ENCODE assay signal across 8 cellular contexts in genomic region chr1:223143760-223144248, GRCh38. TPM values are rescaled to one million over a fixed set of nuclear protein-coding genes. Genes with fewer than 3 reads are reported as not detected.
A peak's percentile ranks its signal among the peaks of the same experiment; 100 is the strongest.
DNase-seq lines count a peak whose midpoint lies in the region; ATAC-seq and TF ChIP-seq lines count a peak whose summit lies in the region.

No MANE protein-coding gene starts in this region.

- intact Hi-C loops in left ventricle myocardium superior (cut with micrococcal nuclease) = no loop called here

- peak; percentile 27 for DNase-seq in NCI-H748 (lab: John Stamatoyannopoulos, UW; ENCODE audit: unreplicated experiment)
- DNase-seq in NCI-H748 treated with DMSO at 0.1 percent for 48 hours (lab: John Stamatoyannopoulos, UW) = no peak
- peak; percentile 72 for DNase-seq in NB4 (ENCODE audit: low read depth)
- DNase-seq in activated CD8-positive, alpha-beta memory T cell treated with anti-CD3 and anti-CD28 coated beads, Interleukin-2, amount 50 U/mL, for 4 hours = peak; percentile 35
- no peak for DNase-seq in left ventricle myocardium superior
- DNase-seq in stimulated activated CD4-positive, alpha-beta T cell treated with anti-CD3 and anti-CD28 coated beads, Interleukin-4, amount 100 ng/mL, for 4 hours = peak; percentile 16 to 39
- DNase-seq in OCI-M1 (lab: John Stamatoyannopoulos, UW) = no peak

- TF ChIP-seq CTCF in NB4 (IDR thresholded peaks at IDR 0.05; ENCODE audit: low read depth, low read length) = no peak

- no peak for TF ChIP-seq POLR2A in NB4 (IDR thresholded peaks at IDR 0.05; ENCODE audit: extremely low read depth, insufficient read length)

- H3K4me3 ChIP-seq in NB4 (ENCODE audit: low read depth, low read length) = peak overlapping the region; percentile 33

- ATAC-seq in left ventricle myocardium superior (peak; percentile 6), HG03196 (IDR thresholded peaks at IDR 0.05; ENCODE audit: unreplicated experiment) (no peak)

RNA-seq across cellular contexts. Expression of gene TLR5, which starts 0.8 kb away (rescaled TPM):
- total RNA-seq in left ventricle myocardium superior = 2.5 TPM

Comparison
In these comparisons a context has a peak if more than half of its experiments do, and no peak if none do; other contexts are left out.
1. DNase-seq: peak in NCI-H748 (single experiment), NB4 (single experiment), activated CD8-positive, alpha-beta memory T cell treated with anti-CD3 and anti-CD28 coated beads, Interleukin-2, amount 50 U/mL, for 4 hours (single experiment) and stimulated activated CD4-positive, alpha-beta T cell treated with anti-CD3 and anti-CD28 coated beads, Interleukin-4, amount 100 ng/mL, for 4 hours (2 of 2); none in NCI-H748 treated with DMSO at 0.1 percent for 48 hours (single experiment), left ventricle myocardium superior (single experiment) and OCI-M1 (single experiment).